ENCODE assay signal across 17 cellular contexts in genomic region chr3:71429610-71429988, GRCh38.
DNase-seq lines count a peak whose midpoint lies in the region; ATAC-seq and TF ChIP-seq lines count a peak whose summit lies in the region.
"Had no signal": no experiment of that assay in that cellular context is flagged by ENCODE, and none has a peak within 500 bp of the region (broad histone marks: within the 10 kb centered on the region; RNA-seq: fewer than 3 reads in every experiment).

No MANE protein-coding gene starts in this region.

- no peaks in the 10 kb centered on the region for H3K79me2 ChIP-seq in GM23338 (replicated peaks; ENCODE audit: insufficient read depth)

- H3K36me3 ChIP-seq in GM23338 (ENCODE audit: insufficient read depth): no peaks in the 10 kb centered on the region
- H3K36me3 ChIP-seq in sigmoid colon: no peaks in the 10 kb centered on the region
- H3K36me3 ChIP-seq: Peyer's patch, vagina had no signal

- no peaks in the 10 kb centered on the region for H3F3A ChIP-seq in GM23338 (replicated peaks; ENCODE audit: low read depth)

- H3K27ac ChIP-seq in GM23338 (ENCODE audit: low read depth) (no peak overlapping the region; the same call in 1 of the 2 replicates), sigmoid colon (peak overlapping the region in 3 of 4 donors; percentile 54 to 73 (median 69))

- no peak for ATAC-seq in GM23338
- no peak for ATAC-seq in activated naive CD8-positive, alpha-beta T cell treated with anti-CD3 and anti-CD28 coated beads, Interleukin-2, amount 50 U/mL, for 24 hours

- H3K4me3 ChIP-seq in GM23338: no peak overlapping the region
- H3K4me3 ChIP-seq in sigmoid colon: no peak overlapping the region
- H3K4me3 ChIP-seq: hepatocyte, Peyer's patch had no signal

- H3K9me3 ChIP-seq in sigmoid colon: no peaks in the 10 kb centered on the region
- H3K9me3 ChIP-seq: Peyer's patch, vagina had no signal

- no peak for DNase-seq in activated naive CD4-positive, alpha-beta T cell treated with anti-CD3 and anti-CD28 coated beads for 36 hours
- no peak for DNase-seq in activated naive CD4-positive, alpha-beta T cell treated with Interleukin-2 at 50 U/mL for 16 hours
- no peak for DNase-seq in GM23338 (ENCODE audit: low spot score)
- no peak for DNase-seq in activated naive CD8-positive, alpha-beta T cell treated with anti-CD3 and anti-CD28 coated beads, Interleukin-2, amount 50 U/mL, for 24 hours
- no peak for DNase-seq in sigmoid colon
- DNase-seq in NCI-H2196 (lab: John Stamatoyannopoulos, UW; ENCODE audit: unreplicated experiment): no peak
- DNase-seq in stimulated activated naive CD4-positive, alpha-beta T cell (lab: John Stamatoyannopoulos, UW): no peak
- no peak for DNase-seq in epidermal melanocyte (ENCODE audit: insufficient read length, low spot score)
- DNase-seq: effector CD4-positive, alpha-beta T cell; Kasumi-1; mesenchymal stem cell; NCI-H774; Peyer's patch; stimulated activated CD4-positive, alpha-beta T cell treated with anti-CD3 and anti-CD28 coated beads, Interleukin-12 subunit alpha, Interleukin-12 subunit beta, amount 100 ng/mL, for 4 hours had no signal

- 0 out of 2 replicates have a peak, but pooled peaks cover 4% of the 10 kb centered on the region for H3K9me2 ChIP-seq in GM23338 (ENCODE audit: insufficient read depth)

- CTCF ChIA-PET in activated naive CD4-positive, alpha-beta T cell treated with anti-CD3 and anti-CD28 coated beads for 36 hours (lab: Charles Lee): interaction anchor here (0.6 to 1.0 kb wide), 5 partner anchors 11 to 32 kb away, joined by 3 to 4 read pairs (median 3); no protein-coding TSS in a partner anchor

- TF ChIP-seq EP300 in sigmoid colon (IDR thresholded peaks at IDR 0.05): no peak

- H3K4me3 Mint-ChIP-seq in activated naive CD4-positive, alpha-beta T cell treated with anti-CD3 and anti-CD28 coated beads for 36 hours: peak overlapping the region; percentile 60
- no peak overlapping the region for H3K4me3 Mint-ChIP-seq in GM23338
- peak overlapping the region; percentile 68 for H3K4me3 Mint-ChIP-seq in activated naive CD8-positive, alpha-beta T cell treated with anti-CD3 and anti-CD28 coated beads, Interleukin-2, amount 50 U/mL, for 24 hours
- H3K4me3 Mint-ChIP-seq: neural crest cell had no signal

- H3K27me3 ChIP-seq in GM23338 (ENCODE audit: insufficient read depth) (no peaks in the 10 kb centered on the region), sigmoid colon (no peaks in the 10 kb centered on the region)
- H3K27me3 ChIP-seq: hepatocyte, Peyer's patch, vagina had no signal

- H3K27ac Mint-ChIP-seq in activated naive CD4-positive, alpha-beta T cell treated with anti-CD3 and anti-CD28 coated beads for 36 hours: peak overlapping the region; percentile 85
- H3K27ac Mint-ChIP-seq in GM23338: peak overlapping the region; percentile 69; the same call in 1 of the 2 replicates
- peak overlapping the region; percentile 92 for H3K27ac Mint-ChIP-seq in activated naive CD8-positive, alpha-beta T cell treated with anti-CD3 and anti-CD28 coated beads, Interleukin-2, amount 50 U/mL, for 24 hours

- H3K27me3 Mint-ChIP-seq in activated naive CD4-positive, alpha-beta T cell treated with anti-CD3 and anti-CD28 coated beads for 36 hours (ENCODE audit: low read depth): no peaks in the 10 kb centered on the region
- H3K27me3 Mint-ChIP-seq in GM23338 (ENCODE audit: insufficient read depth, low read depth, poor library complexity): peaks cover 6% of the 10 kb centered on the region
- no peaks in the 10 kb centered on the region for H3K27me3 Mint-ChIP-seq in activated naive CD8-positive, alpha-beta T cell treated with anti-CD3 and anti-CD28 coated beads, Interleukin-2, amount 50 U/mL, for 24 hours

- H2AFZ ChIP-seq in GM23338: no peak overlapping the region
- H2AFZ ChIP-seq: hepatocyte had no signal

- H3K4me2 ChIP-seq in GM23338: peak overlapping the region; percentile 17; the same call in 1 of the 2 replicates

- TF ChIP-seq CTCF in GM23338 (conservative IDR thresholded peaks at IDR 0.05; ENCODE audit: low read depth in 2 of 2) (no peak), sigmoid colon (IDR thresholded peaks at IDR 0.05) (no peak)

- peaks cover 3% of the 10 kb centered on the region for H3K36me3 Mint-ChIP-seq in activated naive CD4-positive, alpha-beta T cell treated with anti-CD3 and anti-CD28 coated beads for 36 hours (ENCODE audit: low read depth)
- peaks cover 5% of the 10 kb centered on the region for H3K36me3 Mint-ChIP-seq in GM23338 (ENCODE audit: low read depth)
- H3K36me3 Mint-ChIP-seq in activated naive CD8-positive, alpha-beta T cell treated with anti-CD3 and anti-CD28 coated beads, Interleukin-2, amount 50 U/mL, for 24 hours (ENCODE audit: low read depth): peaks cover 14% of the 10 kb centered on the region

- WGBS in sigmoid colon, 2 donors: 67 to 83% methylated on average over 5 of the region's 5 CpGs

- H3K4me1 ChIP-seq in GM23338 (ENCODE audit: insufficient read depth) (peaks cover 12% of the 10 kb centered on the region), sigmoid colon (peaks cover 0 to 56% (median 34%) of the 10 kb centered on the region in 4 donors)

- no peaks in the 10 kb centered on the region for H3K9me3 Mint-ChIP-seq in activated naive CD4-positive, alpha-beta T cell treated with anti-CD3 and anti-CD28 coated beads for 36 hours
- peaks cover 3% of the 10 kb centered on the region for H3K9me3 Mint-ChIP-seq in GM23338
- H3K9me3 Mint-ChIP-seq in activated naive CD8-positive, alpha-beta T cell treated with anti-CD3 and anti-CD28 coated beads, Interleukin-2, amount 50 U/mL, for 24 hours: peaks cover under 1% of the 10 kb centered on the region

- peaks cover 90% of the 10 kb centered on the region for H3K4me1 Mint-ChIP-seq in activated naive CD4-positive, alpha-beta T cell treated with anti-CD3 and anti-CD28 coated beads for 36 hours (ENCODE audit: low read depth)
- H3K4me1 Mint-ChIP-seq in GM23338: peaks cover 43% of the 10 kb centered on the region
- peaks cover 98% of the 10 kb centered on the region for H3K4me1 Mint-ChIP-seq in activated naive CD8-positive, alpha-beta T cell treated with anti-CD3 and anti-CD28 coated beads, Interleukin-2, amount 50 U/mL, for 24 hours

- no peaks in the 10 kb centered on the region for H4K20me1 ChIP-seq in GM23338 (replicated peaks; ENCODE audit: insufficient read depth)

- TF ChIP-seq POLR2A in sigmoid colon (IDR thresholded peaks at IDR 0.05): no peak

- intact Hi-C loops in activated naive CD4-positive, alpha-beta T cell treated with anti-CD3 and anti-CD28 coated beads for 36 hours (cut with micrococcal nuclease): no loop called here
- intact Hi-C loops in sigmoid colon (cut with DNase I): no loop called here

TF ChIP-seq in GM23338, 12 proteins besides CTCF, POLR2A, EP300 and RAD21:
- TF ChIP-seq POLR2AphosphoS5 (IDR thresholded peaks at IDR 0.05; ENCODE audit: low read depth): no peak
